8 cellular contexts compared by ENCODE assay signal in the genomic region with DNA sequence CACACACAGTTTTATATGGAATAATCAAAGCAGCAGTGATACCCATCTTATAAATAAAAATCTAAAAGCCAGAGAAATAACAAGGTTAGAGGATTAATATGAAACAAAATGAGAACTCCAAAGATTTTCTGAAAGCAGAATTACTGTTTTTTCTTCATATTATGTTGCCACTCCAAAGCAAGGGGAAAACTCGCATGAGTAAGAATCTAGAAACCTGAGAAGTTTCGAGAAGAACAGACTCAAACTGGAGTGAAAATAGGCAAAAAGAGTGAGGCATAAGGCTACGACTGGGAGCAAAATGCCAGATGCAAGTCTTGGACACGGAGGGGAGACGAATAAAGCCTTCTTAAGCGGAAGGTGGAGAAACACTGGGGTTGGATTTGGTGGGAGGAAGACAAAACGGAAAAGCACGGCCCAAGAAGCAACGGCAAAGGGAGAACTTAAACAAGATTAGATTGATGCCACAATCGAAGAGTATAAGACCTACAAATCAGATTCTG. TPM values are rescaled to one million over a fixed set of nuclear protein-coding genes. Genes with fewer than 3 reads are reported as not detected.
DNase-seq lines count a peak whose midpoint lies in the region; ATAC-seq and TF ChIP-seq lines count a peak whose summit lies in the region.

No MANE protein-coding gene starts in this region.

- H3K4me3 Mint-ChIP-seq in activated naive CD8-positive, alpha-beta T cell treated with anti-CD3 and anti-CD28 coated beads for 36 hours: peak overlapping the region; percentile 99
- H3K4me3 Mint-ChIP-seq in immature natural killer cell: peak overlapping the region; percentile 96 to 99 (median 98)

- H3K4me1 Mint-ChIP-seq in activated naive CD8-positive, alpha-beta T cell treated with anti-CD3 and anti-CD28 coated beads for 36 hours: peaks cover 24% of the 10 kb centered on the region
- peaks cover 47 to 63% of the 10 kb centered on the region in 2 donors for H3K4me1 Mint-ChIP-seq in immature natural killer cell

- peak overlapping the region; percentile 98 for H3K27ac ChIP-seq in stomach smooth muscle (ENCODE audit: low read length)

- no peak for DNase-seq in BE2C
- no peak for DNase-seq in activated naive CD8-positive, alpha-beta T cell treated with anti-CD3 and anti-CD28 coated beads for 36 hours
- no peak for DNase-seq in immature natural killer cell
- no peak for DNase-seq in NCI-H1048 (lab: John Stamatoyannopoulos, UW)

- ATAC-seq in HG03064 (IDR thresholded peaks at IDR 0.05; ENCODE audit: low read depth, unreplicated experiment) (peak; percentile 7), HG03097 (IDR thresholded peaks at IDR 0.05; ENCODE audit: low FRiP score, unreplicated experiment) (no peak), GM21360 (IDR thresholded peaks at IDR 0.05; ENCODE audit: unreplicated experiment) (no peak)

- TF ChIP-seq CTCF in BE2C (IDR thresholded peaks at IDR 0.05; ENCODE audit: low read depth, low read length): no peak

- peak overlapping the region; percentile 99 for H3K27ac Mint-ChIP-seq in activated naive CD8-positive, alpha-beta T cell treated with anti-CD3 and anti-CD28 coated beads for 36 hours
- H3K27ac Mint-ChIP-seq in immature natural killer cell: peak overlapping the region; percentile 93 to 100 (median 99)

- H3K4me1 ChIP-seq in BE2C (no peaks in the 10 kb centered on the region), stomach smooth muscle (ENCODE audit: control insufficient read depth, insufficient read depth, low read length) (peaks cover 18% of the 10 kb centered on the region)

- H3K4me3 ChIP-seq in BE2C (ENCODE audit: low read depth, low read length) (peak overlapping the region; percentile 89), stomach smooth muscle (ENCODE audit: low read length in 2 of 2) (peak overlapping the region; percentile 93 to 99)

- H3K36me3 ChIP-seq in BE2C (peaks cover 9% of the 10 kb centered on the region), stomach smooth muscle (ENCODE audit: control insufficient read depth in 2 of 2, insufficient read depth in 2 of 2, low read length in 2 of 2) (no peaks in the 10 kb centered on the region)

- H3K9ac ChIP-seq in stomach smooth muscle (ENCODE audit: low read length in 2 of 2): peak overlapping the region; percentile 80 to 100

- no peaks in the 10 kb centered on the region for H3K9me3 Mint-ChIP-seq in activated naive CD8-positive, alpha-beta T cell treated with anti-CD3 and anti-CD28 coated beads for 36 hours
- H3K9me3 Mint-ChIP-seq in immature natural killer cell: no peaks in the 10 kb centered on the region

- H3K36me3 Mint-ChIP-seq in activated naive CD8-positive, alpha-beta T cell treated with anti-CD3 and anti-CD28 coated beads for 36 hours: peaks cover 15% of the 10 kb centered on the region
- peaks cover 7 to 12% (median 8%) of the 10 kb centered on the region in 3 donors for H3K36me3 Mint-ChIP-seq in immature natural killer cell

- H3K27me3 ChIP-seq in BE2C: no peaks in the 10 kb centered on the region
- H3K27me3 ChIP-seq in stomach smooth muscle (ENCODE audit: control insufficient read depth in 1 of 2, insufficient read depth in 2 of 2, low read length in 2 of 2): no peaks in the 10 kb centered on the region

- H3K9me3 ChIP-seq in BE2C (no peaks in the 10 kb centered on the region), stomach smooth muscle (ENCODE audit: control insufficient read depth in 2 of 2, low read length in 2 of 2) (no peaks in the 10 kb centered on the region)

- H3K27me3 Mint-ChIP-seq in activated naive CD8-positive, alpha-beta T cell treated with anti-CD3 and anti-CD28 coated beads for 36 hours: peaks cover 7% of the 10 kb centered on the region
- peaks cover 6 to 22% (median 15%) of the 10 kb centered on the region in 3 donors for H3K27me3 Mint-ChIP-seq in immature natural killer cell (ENCODE audit: low read depth in 3 of 3)

RNA-seq across cellular contexts. Expression of gene TNPO3, which starts 0.9 kb away (rescaled TPM):
- polyA plus RNA-seq in BE2C (2012; ENCODE audit: insufficient read depth, insufficient read length, low read depth): 40.2 TPM
- 10 to 100 TPM; 71.8 to 72.2 TPM for total RNA-seq in activated naive CD8-positive, alpha-beta T cell treated with anti-CD3 and anti-CD28 coated beads for 36 hours
- polyA plus RNA-seq in immature natural killer cell: 10 to 100 TPM; 26.3 to 49.4 (median 41.9) TPM
